Comparison of ENCODE assay signal across 8 cellular contexts in genomic region chr19:53308339-53308811, GRCh38.
DNase-seq lines count a peak whose midpoint lies in the region; ATAC-seq and TF ChIP-seq lines count a peak whose summit lies in the region.

No MANE protein-coding gene starts in this region.

- H3K9me3 ChIP-seq in DND-41 (ENCODE audit: insufficient read depth, low read length, severe bottlenecking) (no peaks in the 10 kb centered on the region), parathyroid adenoma (ENCODE audit: control insufficient read depth, low read length) (no peaks in the 10 kb centered on the region)

- H3K27ac ChIP-seq in DND-41 (ENCODE audit: low read length): no peak overlapping the region
- no peak overlapping the region for H3K27ac ChIP-seq in parathyroid adenoma

- DNase-seq in DND-41: peak; percentile 61
- peak; percentile 60 for DNase-seq in NCI-H69 (lab: John Stamatoyannopoulos, UW)
- DNase-seq in fibroblast of mammary gland (ENCODE audit: low read depth): peak; percentile 2
- DNase-seq in activated gamma-delta T cell treated with Interleukin-2 at 50 U/mL for 16 hours: no peak
- DNase-seq in NCI-H510A treated with DMSO at 0.1 percent for 48 hours (lab: John Stamatoyannopoulos, UW): no peak
- DNase-seq in GOT3 (lab: John Stamatoyannopoulos, UW): no peak
- DNase-seq in Kasumi-1 (lab: John Stamatoyannopoulos, UW): no peak

- peak; percentile 80 for ATAC-seq in DND-41 (ENCODE audit: insufficient read depth, low read depth)

- H4K20me1 ChIP-seq in DND-41 (ENCODE audit: insufficient read depth, low read length): no peaks in the 10 kb centered on the region

- H3K4me3 ChIP-seq in DND-41 (ENCODE audit: low read depth in 1 of 2, low read length in 2 of 2) (peak overlapping the region in 1 of 2 experiments; percentile 53; a peak in 2 of 4 replicates), fibroblast of mammary gland (ENCODE audit: control insufficient read depth, low read depth, low read length) (no peak overlapping the region), parathyroid adenoma (ENCODE audit: low read depth, low read length) (no peak overlapping the region)

- H3K9ac ChIP-seq in DND-41 (ENCODE audit: low read depth, low read length): peak overlapping the region; percentile 43; the same call in 1 of the 2 replicates
- no peak overlapping the region for H3K9ac ChIP-seq in parathyroid adenoma

- H3K4me2 ChIP-seq in DND-41 (ENCODE audit: insufficient read depth, low read length): peak overlapping the region; percentile 77
- H3K4me2 ChIP-seq in parathyroid adenoma (ENCODE audit: low read length): peak overlapping the region; percentile 43

- no peaks in the 10 kb centered on the region for H3K79me2 ChIP-seq in DND-41 (ENCODE audit: insufficient read depth, low read length)
- no peaks in the 10 kb centered on the region for H3K79me2 ChIP-seq in parathyroid adenoma

- H2AFZ ChIP-seq in DND-41 (ENCODE audit: low read depth, low read length): peak overlapping the region; percentile 81
- no peak overlapping the region for H2AFZ ChIP-seq in parathyroid adenoma

- H3K4me1 ChIP-seq in DND-41 (ENCODE audit: insufficient read depth, low read length) (peaks cover 9% of the 10 kb centered on the region; the same call in 1 of the 2 replicates), parathyroid adenoma (no peaks in the 10 kb centered on the region)

- H3K36me3 ChIP-seq in DND-41 (ENCODE audit: insufficient read depth, low read length): no peaks in the 10 kb centered on the region
- H3K36me3 ChIP-seq in parathyroid adenoma (ENCODE audit: control insufficient read depth, insufficient read depth, low read length): no peaks in the 10 kb centered on the region

- peaks cover 19% of the 10 kb centered on the region for H3K27me3 ChIP-seq in DND-41 (ENCODE audit: insufficient read depth, low read length, poor library complexity)
- H3K27me3 ChIP-seq in parathyroid adenoma (ENCODE audit: control insufficient read depth, insufficient read depth, low read length): no peaks in the 10 kb centered on the region

- TF ChIP-seq CTCF in DND-41 (IDR thresholded peaks at IDR 0.05; ENCODE audit: borderline replicate concordance, extremely low read depth, low read length, poor library complexity, severe bottlenecking) (peak; percentile 78), fibroblast of mammary gland (conservative IDR thresholded peaks at IDR 0.05; ENCODE audit: control insufficient read depth, insufficient read depth, low read depth, low read length) (peak; percentile 18), parathyroid adenoma (IDR thresholded peaks at IDR 0.05) (no peak)

Comparison
In these comparisons a context has a peak if more than half of its experiments do, and no peak if none do; other contexts are left out.
1. DNase-seq: peak in DND-41 (single experiment), NCI-H69 (single experiment) and fibroblast of mammary gland (single experiment); none in activated gamma-delta T cell treated with Interleukin-2 at 50 U/mL for 16 hours (single experiment), NCI-H510A treated with DMSO at 0.1 percent for 48 hours (single experiment), GOT3 (single experiment) and Kasumi-1 (0 of 2).